In genomic region chr20:8156603-8157079, GRCh38 we compare ENCODE assay signal across 9 cellular contexts. TPM values are rescaled to one million over a fixed set of nuclear protein-coding genes. Genes with fewer than 3 reads are reported as not detected.
DNase-seq lines count a peak whose midpoint lies in the region; ATAC-seq, FAIRE-seq and TF ChIP-seq lines count a peak whose summit lies in the region.
"Had no signal": no experiment of that assay in that cellular context is flagged by ENCODE, and none has a peak within 500 bp of the region (broad histone marks: within the 10 kb centered on the region; RNA-seq: fewer than 3 reads in every experiment).

No MANE protein-coding gene starts in this region.

- H3K36me3 ChIP-seq in bronchial epithelial cell (ENCODE audit: control insufficient read depth, insufficient read depth, low read length) = no peaks in the 10 kb centered on the region
- H3K36me3 ChIP-seq: upper lobe of left lung had no signal

- DNase-seq in activated naive CD8-positive, alpha-beta T cell treated with anti-CD3 and anti-CD28 coated beads, Interleukin-2, amount 10 ng/mL, durations not matched to agents 7 days and 5 days = no peak
- DNase-seq in activated naive CD8-positive, alpha-beta T cell treated with anti-CD3 and anti-CD28 coated beads for 36 hours = no peak
- DNase-seq in HT1080 (ENCODE audit: low read depth) (peak; percentile 42), bronchial epithelial cell (ENCODE audit: low read depth) (peak; percentile 27), urothelium cell line (ENCODE audit: low spot score) (peak; percentile 53), erythroblast (lab: John Stamatoyannopoulos, UW) (no peak), cerebellar nuclear complex (lab: John Stamatoyannopoulos, UW) (no peak)
- DNase-seq: upper lobe of left lung had no signal

- no peak overlapping the region for H3K4me3 ChIP-seq in bronchial epithelial cell (ENCODE audit: low read depth, low read length)
- H3K4me3 ChIP-seq: upper lobe of left lung had no signal

- no peak overlapping the region for H3K4me3 Mint-ChIP-seq in activated naive CD8-positive, alpha-beta T cell treated with anti-CD3 and anti-CD28 coated beads, Interleukin-2, amount 10 ng/mL, durations not matched to agents 7 days and 5 days
- H3K4me3 Mint-ChIP-seq in activated naive CD8-positive, alpha-beta T cell treated with anti-CD3 and anti-CD28 coated beads for 36 hours = no peak overlapping the region

- H3K27ac Mint-ChIP-seq in activated naive CD8-positive, alpha-beta T cell treated with anti-CD3 and anti-CD28 coated beads, Interleukin-2, amount 10 ng/mL, durations not matched to agents 7 days and 5 days = no peak overlapping the region
- H3K27ac Mint-ChIP-seq in activated naive CD8-positive, alpha-beta T cell treated with anti-CD3 and anti-CD28 coated beads for 36 hours = no peak overlapping the region

- peaks cover 36% of the 10 kb centered on the region for H3K4me1 Mint-ChIP-seq in activated naive CD8-positive, alpha-beta T cell treated with anti-CD3 and anti-CD28 coated beads, Interleukin-2, amount 10 ng/mL, durations not matched to agents 7 days and 5 days
- peaks cover 43% of the 10 kb centered on the region for H3K4me1 Mint-ChIP-seq in activated naive CD8-positive, alpha-beta T cell treated with anti-CD3 and anti-CD28 coated beads for 36 hours

- no peak for FAIRE-seq in bronchial epithelial cell (lab: Jason Lieb, UNC)
- FAIRE-seq in urothelium cell line (lab: Jason Lieb, UNC) = no peak

- H3K27me3 ChIP-seq in bronchial epithelial cell (ENCODE audit: control insufficient read depth, insufficient read depth, low read length) = no peaks in the 10 kb centered on the region
- H3K27me3 ChIP-seq: upper lobe of left lung had no signal

- peaks cover 9% of the 10 kb centered on the region for H3K36me3 Mint-ChIP-seq in activated naive CD8-positive, alpha-beta T cell treated with anti-CD3 and anti-CD28 coated beads, Interleukin-2, amount 10 ng/mL, durations not matched to agents 7 days and 5 days
- H3K36me3 Mint-ChIP-seq in activated naive CD8-positive, alpha-beta T cell treated with anti-CD3 and anti-CD28 coated beads for 36 hours = peaks cover 5% of the 10 kb centered on the region

- no peak for TF ChIP-seq CTCF in bronchial epithelial cell (IDR thresholded peaks at IDR 0.05; ENCODE audit: insufficient read depth, low read length, severe bottlenecking)

- no peak for TF ChIP-seq POLR2A in erythroblast (IDR thresholded peaks at IDR 0.05; ENCODE audit: low read length)

- POLR2A ChIA-PET in activated naive CD8-positive, alpha-beta T cell treated with anti-CD3 and anti-CD28 coated beads, Interleukin-2, amount 10 ng/mL, durations not matched to agents 7 days and 5 days (lab: Charles Lee) = no interaction called here

- H3K27me3 Mint-ChIP-seq in activated naive CD8-positive, alpha-beta T cell treated with anti-CD3 and anti-CD28 coated beads, Interleukin-2, amount 10 ng/mL, durations not matched to agents 7 days and 5 days = peaks cover 3% of the 10 kb centered on the region
- H3K27me3 Mint-ChIP-seq in activated naive CD8-positive, alpha-beta T cell treated with anti-CD3 and anti-CD28 coated beads for 36 hours = no peaks in the 10 kb centered on the region

- ATAC-seq in activated naive CD8-positive, alpha-beta T cell treated with anti-CD3 and anti-CD28 coated beads, Interleukin-2, amount 10 ng/mL, durations not matched to agents 7 days and 5 days (ENCODE audit: low read depth) = peak; percentile 79
- ATAC-seq in HG02970 (IDR thresholded peaks at IDR 0.05; ENCODE audit: low FRiP score, unreplicated experiment) = no peak

- peaks cover 7% of the 10 kb centered on the region for H3K9me3 Mint-ChIP-seq in activated naive CD8-positive, alpha-beta T cell treated with anti-CD3 and anti-CD28 coated beads, Interleukin-2, amount 10 ng/mL, durations not matched to agents 7 days and 5 days
- H3K9me3 Mint-ChIP-seq in activated naive CD8-positive, alpha-beta T cell treated with anti-CD3 and anti-CD28 coated beads for 36 hours = peaks cover 4% of the 10 kb centered on the region

RNA-seq across cellular contexts. Expression of gene PLCB1, which starts 24.6 kb away (rescaled TPM):
- total RNA-seq in activated naive CD8-positive, alpha-beta T cell treated with anti-CD3 and anti-CD28 coated beads, Interleukin-2, amount 10 ng/mL, durations not matched to agents 7 days and 5 days = 1 to 10 TPM; 6.1 to 6.2 TPM
- total RNA-seq in activated naive CD8-positive, alpha-beta T cell treated with anti-CD3 and anti-CD28 coated beads for 36 hours = 1 to 10 TPM; 2.2 to 2.8 TPM
- total RNA-seq in HT1080 (2014; rRNA removed; shearing (Covaris generic)) = 4.6 and 7.2 TPM in 2 replicates
- polyA plus RNA-seq in HT1080 (2015; cell fraction: cytosol; rRNA removed) = 2.3 and 2.8 TPM in 2 replicates
- polyA plus RNA-seq in HT1080 (2015; cell fraction: nucleus; rRNA removed) = 2.3 and 5.4 TPM in 2 replicates
- 1.1 and 2.9 TPM in 2 replicates for total RNA-seq in bronchial epithelial cell

Comparison
In these comparisons a context has a peak if more than half of its experiments do, and no peak if none do; other contexts are left out.
1. DNase-seq: peak in HT1080 (single experiment), bronchial epithelial cell (single experiment) and urothelium cell line (single experiment); none in activated naive CD8-positive, alpha-beta T cell treated with anti-CD3 and anti-CD28 coated beads, Interleukin-2, amount 10 ng/mL, durations not matched to agents 7 days and 5 days (single experiment), activated naive CD8-positive, alpha-beta T cell treated with anti-CD3 and anti-CD28 coated beads for 36 hours (single experiment), erythroblast (0 of 2) and cerebellar nuclear complex (0 of 2).